In genomic region chr1:234505774-234506114, GRCh38 we compare ENCODE assay signal across 16 cellular contexts. TPM values are rescaled to one million over a fixed set of nuclear protein-coding genes. Genes with fewer than 3 reads are reported as not detected.
DNase-seq lines count a peak whose midpoint lies in the region; ATAC-seq and TF ChIP-seq lines count a peak whose summit lies in the region.
"Had no signal": no experiment of that assay in that cellular context is flagged by ENCODE, and none has a peak within 500 bp of the region (broad histone marks: within the 10 kb centered on the region; RNA-seq: fewer than 3 reads in every experiment).

No MANE protein-coding gene starts in this region.

- H3K9me3 ChIP-seq in A673 (ENCODE audit: low read depth, low read length, poor library complexity, severe bottlenecking) (no peaks in the 10 kb centered on the region), RWPE2 (ENCODE audit: severe bottlenecking) (no peaks in the 10 kb centered on the region)

- TF ChIP-seq CTCF in A673 (conservative IDR thresholded peaks at IDR 0.05; ENCODE audit: low read depth, low read length) (no peak), RWPE2 (IDR thresholded peaks at IDR 0.05; ENCODE audit: poor library complexity, severe bottlenecking) (no peak), fibroblast of villous mesenchyme (IDR thresholded peaks at IDR 0.05; ENCODE audit: insufficient read depth, low read depth, low read length) (no peak)

- DNase-seq in A673 (ENCODE audit: low spot score) (peak; percentile 81), GM04504 (ENCODE audit: low read depth) (peak; percentile 54), RWPE2 (ENCODE audit: low spot score) (no peak), fibroblast of villous mesenchyme (ENCODE audit: low read depth) (peak; percentile 67), MV-4-11 (lab: John Stamatoyannopoulos, UW) (no peak), NCI-H1436 (lab: John Stamatoyannopoulos, UW) (no peak)
- DNase-seq in activated T-cell treated with anti-CD3 and anti-CD28 coated beads, Interleukin-2, amount 50 U/mL, for 4 hours = no peak
- DNase-seq: activated CD8-positive, alpha-beta T cell treated with anti-CD3 and anti-CD28 coated beads, Interleukin-2, amount 10 ng/mL, durations not matched to agents 7 days and 5 days; activated naive CD4-positive, alpha-beta T cell treated with anti-CD3 and anti-CD28 coated beads for 36 hours; cortex of kidney; NCI-H1105 treated with DMSO at 0.1 percent for 48 hours; nucleus accumbens; stimulated activated CD4-positive, alpha-beta T cell treated with anti-CD3 and anti-CD28 coated beads, Interleukin-15, amount 100 ng/mL, for 24 hours; T-cell had no signal

- CTCF ChIA-PET in A673 (lab: Charles Lee) = no interaction called here

- POLR2A ChIA-PET in A673 (lab: Charles Lee; ENCODE audit: low non-redundant PET) = no interaction called here

- H3K27me3 Mint-ChIP-seq in activated T-cell treated with anti-CD3 and anti-CD28 coated beads, Interleukin-2, amount 50 U/mL, for 4 hours (ENCODE audit: low read depth) = no peaks in the 10 kb centered on the region

- ATAC-seq in RWPE2 (ENCODE audit: low read depth) = peak; percentile 70
- no peak for ATAC-seq in activated T-cell treated with anti-CD3 and anti-CD28 coated beads, Interleukin-2, amount 50 U/mL, for 4 hours
- ATAC-seq in GM21717 (IDR thresholded peaks at IDR 0.05; ENCODE audit: unreplicated experiment) = no peak
- ATAC-seq: activated CD8-positive, alpha-beta T cell treated with anti-CD3 and anti-CD28 coated beads, Interleukin-2, amount 10 ng/mL, durations not matched to agents 7 days and 5 days; T-cell had no signal

- H3K36me3 ChIP-seq in A673 (ENCODE audit: insufficient read depth, low read length, poor library complexity, severe bottlenecking) = no peaks in the 10 kb centered on the region
- H3K36me3 ChIP-seq in RWPE2 (ENCODE audit: low read depth) = no peaks in the 10 kb centered on the region

- peaks cover 13% of the 10 kb centered on the region for H3K4me1 Mint-ChIP-seq in activated T-cell treated with anti-CD3 and anti-CD28 coated beads, Interleukin-2, amount 50 U/mL, for 4 hours (ENCODE audit: low read depth)
- H3K4me1 Mint-ChIP-seq: T-cell had no signal

- no peaks in the 10 kb centered on the region for H3K36me3 Mint-ChIP-seq in activated T-cell treated with anti-CD3 and anti-CD28 coated beads, Interleukin-2, amount 50 U/mL, for 4 hours (ENCODE audit: insufficient read depth)
- H3K36me3 Mint-ChIP-seq: CD14-positive monocyte, T-cell had no signal

- H3K9me3 Mint-ChIP-seq in activated T-cell treated with anti-CD3 and anti-CD28 coated beads, Interleukin-2, amount 50 U/mL, for 4 hours = peaks cover 6% of the 10 kb centered on the region
- H3K9me3 Mint-ChIP-seq: CD14-positive monocyte, T-cell had no signal

- no peak overlapping the region for H3K4me3 Mint-ChIP-seq in activated T-cell treated with anti-CD3 and anti-CD28 coated beads, Interleukin-2, amount 50 U/mL, for 4 hours
- H3K4me3 Mint-ChIP-seq: activated CD8-positive, alpha-beta T cell treated with anti-CD3 and anti-CD28 coated beads, Interleukin-2, amount 10 ng/mL, durations not matched to agents 7 days and 5 days; activated naive CD4-positive, alpha-beta T cell treated with anti-CD3 and anti-CD28 coated beads for 36 hours; CD14-positive monocyte; T-cell had no signal

- H3K27ac ChIP-seq in A673 (ENCODE audit: low read depth, low read length, poor library complexity, severe bottlenecking) (peak overlapping the region; percentile 86), RWPE2 (ENCODE audit: poor library complexity, severe bottlenecking) (peak overlapping the region; percentile 88)

- H3K27me3 ChIP-seq in A673 (replicated peaks; ENCODE audit: insufficient read depth, low read depth, low read length, poor library complexity) (no peaks in the 10 kb centered on the region), RWPE2 (ENCODE audit: insufficient read depth, poor library complexity, severe bottlenecking) (no peaks in the 10 kb centered on the region)

- H3K4me3 ChIP-seq in A673 (ENCODE audit: low read depth, low read length, poor library complexity, severe bottlenecking) (no peak overlapping the region), RWPE2 (ENCODE audit: severe bottlenecking) (no peak overlapping the region), fibroblast of villous mesenchyme (ENCODE audit: low read depth, low read length) (no peak overlapping the region)

- H3K4me1 ChIP-seq in A673 (ENCODE audit: insufficient read depth, low read length, poor library complexity, severe bottlenecking) = peaks cover 47% of the 10 kb centered on the region
- H3K4me1 ChIP-seq in RWPE2 (ENCODE audit: insufficient read depth, poor library complexity, severe bottlenecking) = peaks cover 32% of the 10 kb centered on the region

- BruUV-seq in A673 (replicated peaks; lab: Mats Ljungman, UMichigan) = no TSS peak

- intact Hi-C loops in A673 (cut with micrococcal nuclease; ENCODE audit: unreplicated experiment) = no loop called here

RNA-seq across cellular contexts. Expression of gene TARBP1, which starts 26.8 kb away (rescaled TPM):
- 28.0 and 31.9 TPM in 2 replicates for total RNA-seq in A673 (2021)
- 17.7 and 20.3 TPM in 2 replicates for total RNA-seq in fibroblast of villous mesenchyme
- total RNA-seq in activated T-cell treated with anti-CD3 and anti-CD28 coated beads, Interleukin-2, amount 50 U/mL, for 4 hours = 10 to 100 TPM; 27.6 to 38.0 (median 33.5) TPM

Comparison
In these comparisons a context has a peak if more than half of its experiments do, and no peak if none do; other contexts are left out.
1. DNase-seq: peak in A673 (single experiment), GM04504 (single experiment) and fibroblast of villous mesenchyme (single experiment); none in RWPE2 (single experiment), MV-4-11 (single experiment), NCI-H1436 (single experiment) and activated T-cell treated with anti-CD3 and anti-CD28 coated beads, Interleukin-2, amount 50 U/mL, for 4 hours (single experiment).